In genomic region chr7:34657632-34658268, GRCh38 we compare ENCODE assay signal across 38 cellular contexts. TPM values are rescaled to one million over a fixed set of nuclear protein-coding genes. Genes with fewer than 3 reads are reported as not detected.
"Had no signal": no experiment of that assay in that cellular context is flagged by ENCODE, and none has a peak within 500 bp of the region (broad histone marks: within the 10 kb centered on the region; RNA-seq: fewer than 3 reads in every experiment).

Gene NPSR1, plus strand, starts transcription at chr7:34658218. Its CDS starts 195 bp downstream, at chr7:34658413.

- ATAC-seq: activated CD4-positive, CD25-positive, alpha-beta regulatory T cell treated with anti-CD3 and anti-CD28 coated beads, Interleukin-2, amount 50 U/mL, for 24 hours; activated naive CD4-positive, alpha-beta T cell treated with anti-CD3 and anti-CD28 coated beads, Interleukin-2, amount 50 U/mL, for 72 hours; activated T-cell treated with anti-CD3 and anti-CD28 coated beads, Interleukin-2, amount 50 U/mL, for 72 hours; gastroesophageal sphincter; T-cell had no signal

- H3K27me3 Mint-ChIP-seq: activated B cell treated with CpG ODN at 0.5 μM for 24 hours; activated naive CD4-positive, alpha-beta T cell treated with anti-CD3 and anti-CD28 coated beads, Interleukin-2, amount 10 ng/mL, durations not matched to agents 7 days and 5 days; activated naive CD8-positive, alpha-beta T cell treated with anti-CD3 and anti-CD28 coated beads, Interleukin-2, amount 10 ng/mL, durations not matched to agents 7 days and 5 days; activated T-cell treated with anti-CD3 and anti-CD28 coated beads, Interleukin-2, amount 50 U/mL, for 24 hours had no signal

- H3K9me3 ChIP-seq: ascending aorta, breast epithelium, colonic mucosa, esophagus squamous epithelium, gastroesophageal sphincter had no signal

- H3K27ac ChIP-seq: ascending aorta, breast epithelium, cardiac muscle cell, colonic mucosa, epithelial cell of prostate, esophagus squamous epithelium, gastroesophageal sphincter, WERI-Rb-1 had no signal

- H3K4me1 Mint-ChIP-seq: activated B cell treated with CpG ODN at 0.5 μM for 24 hours; activated CD4-positive, alpha-beta memory T cell treated with anti-CD3 and anti-CD28 coated beads, Interleukin-2, amount 10 ng/mL, durations not matched to agents 7 days and 5 days; activated naive CD4-positive, alpha-beta T cell treated with anti-CD3 and anti-CD28 coated beads, Interleukin-2, amount 10 ng/mL, durations not matched to agents 7 days and 5 days; activated naive CD8-positive, alpha-beta T cell treated with anti-CD3 and anti-CD28 coated beads, Interleukin-2, amount 10 ng/mL, durations not matched to agents 7 days and 5 days; T-cell had no signal

- H3K4me1 ChIP-seq: ascending aorta, breast epithelium, colonic mucosa, esophagus squamous epithelium, gastroesophageal sphincter had no signal

- H3K4me3 Mint-ChIP-seq: activated B cell treated with CpG ODN at 0.5 μM for 24 hours; activated CD4-positive, alpha-beta memory T cell treated with anti-CD3 and anti-CD28 coated beads, Interleukin-2, amount 10 ng/mL, durations not matched to agents 7 days and 5 days; activated naive CD4-positive, alpha-beta T cell treated with anti-CD3 and anti-CD28 coated beads, Interleukin-2, amount 10 ng/mL, durations not matched to agents 7 days and 5 days; activated naive CD8-positive, alpha-beta T cell treated with anti-CD3 and anti-CD28 coated beads, Interleukin-2, amount 10 ng/mL, durations not matched to agents 7 days and 5 days; activated T-cell treated with anti-CD3 and anti-CD28 coated beads, Interleukin-2, amount 50 U/mL, for 24 hours; activated T-cell treated with anti-CD3 and anti-CD28 coated beads, Interleukin-2, amount 50 U/mL, for 72 hours; brain; T-cell; T-helper 1 cell treated with Interleukin-12 subunit alpha and Interleukin-12 subunit beta and Interleukin-4 antibody, amounts not matched to agents 30 μg/mL and 1 μg/mL, for 36 hours; T-helper 2 cell treated with Interferon-gamma antibody and Interleukin-4, amounts not matched to agents 5 μg/mL and 100 μg/mL, for 36 hours had no signal

- H3K36me3 Mint-ChIP-seq: activated naive CD4-positive, alpha-beta T cell treated with anti-CD3 and anti-CD28 coated beads, Interleukin-2, amount 10 ng/mL, durations not matched to agents 7 days and 5 days; activated naive CD4-positive, alpha-beta T cell treated with anti-CD3 and anti-CD28 coated beads, Interleukin-2, amount 50 U/mL, for 72 hours; activated naive CD8-positive, alpha-beta T cell treated with anti-CD3 and anti-CD28 coated beads, Interleukin-2, amount 10 ng/mL, durations not matched to agents 7 days and 5 days; brain; T-cell had no signal

- H3K27ac Mint-ChIP-seq: activated B cell treated with CpG ODN at 0.5 μM for 24 hours; activated CD4-positive, alpha-beta memory T cell treated with anti-CD3 and anti-CD28 coated beads, Interleukin-2, amount 10 ng/mL, durations not matched to agents 7 days and 5 days; activated naive CD4-positive, alpha-beta T cell treated with anti-CD3 and anti-CD28 coated beads, Interleukin-2, amount 10 ng/mL, durations not matched to agents 7 days and 5 days; activated naive CD4-positive, alpha-beta T cell treated with anti-CD3 and anti-CD28 coated beads, Interleukin-2, amount 50 U/mL, for 72 hours; activated naive CD8-positive, alpha-beta T cell treated with anti-CD3 and anti-CD28 coated beads, Interleukin-2, amount 10 ng/mL, durations not matched to agents 7 days and 5 days; activated T-cell treated with anti-CD3 and anti-CD28 coated beads, Interleukin-2, amount 50 U/mL, for 24 hours; activated T-cell treated with anti-CD3 and anti-CD28 coated beads, Interleukin-2, amount 50 U/mL, for 72 hours; T-cell; T-helper 1 cell treated with Interleukin-12 subunit alpha and Interleukin-12 subunit beta and Interleukin-4 antibody, amounts not matched to agents 30 μg/mL and 1 μg/mL, for 36 hours; T-helper 2 cell treated with Interferon-gamma antibody and Interleukin-4, amounts not matched to agents 5 μg/mL and 100 μg/mL, for 36 hours had no signal

- DNase-seq: activated B cell treated with CpG ODN at 0.5 μM for 24 hours; activated CD4-positive, alpha-beta memory T cell treated with anti-CD3 and anti-CD28 coated beads, Interleukin-2, amount 10 ng/mL, durations not matched to agents 7 days and 5 days; activated CD4-positive, alpha-beta T cell treated with anti-CD3 and anti-CD28 coated beads for 48 hours; activated CD4-positive, alpha-beta T cell treated with anti-CD3 and anti-CD28 coated beads, Interleukin-2, amount 50 U/mL, for 4 hours; activated CD8-positive, alpha-beta memory T cell treated with anti-CD3 and anti-CD28 coated beads, Interleukin-2, amount 50 U/mL, for 48 hours; activated gamma-delta T cell; activated naive CD4-positive, alpha-beta T cell; activated naive CD4-positive, alpha-beta T cell treated with anti-CD3 and anti-CD28 coated beads, Interleukin-2, amount 10 ng/mL, durations not matched to agents 7 days and 5 days; activated naive CD8-positive, alpha-beta T cell treated with anti-CD3 and anti-CD28 coated beads, Interleukin-2, amount 10 ng/mL, durations not matched to agents 7 days and 5 days; activated T-cell treated with anti-CD3 and anti-CD28 coated beads for 4 hours; activated T-cell treated with anti-CD3 and anti-CD28 coated beads, Interleukin-2, amount 50 U/mL, for 24 hours; activated T-cell treated with anti-CD3 and anti-CD28 coated beads, Interleukin-2, amount 50 U/mL, for 72 hours; central memory CD4-positive, alpha-beta T cell; cerebellar nuclear complex; colonic mucosa; effector CD8-positive, alpha-beta T cell; esophagus squamous epithelium; foreskin melanocyte; SW 1271; T-cell; T1000; WERI-Rb-1 had no signal

- H3K27me3 ChIP-seq: ascending aorta, breast epithelium, cardiac muscle cell, colonic mucosa, esophagus squamous epithelium, gastroesophageal sphincter had no signal

- H3K36me3 ChIP-seq: ascending aorta, breast epithelium, cardiac muscle cell, colonic mucosa, esophagus squamous epithelium, gastroesophageal sphincter, WERI-Rb-1 had no signal

- H3K4me3 ChIP-seq: ascending aorta, breast epithelium, cardiac muscle cell, colonic mucosa, esophagus squamous epithelium, gastroesophageal sphincter had no signal

- H3K9me3 Mint-ChIP-seq: activated B cell treated with CpG ODN at 0.5 μM for 24 hours; activated CD4-positive, alpha-beta memory T cell treated with anti-CD3 and anti-CD28 coated beads, Interleukin-2, amount 10 ng/mL, durations not matched to agents 7 days and 5 days; activated naive CD8-positive, alpha-beta T cell treated with anti-CD3 and anti-CD28 coated beads, Interleukin-2, amount 10 ng/mL, durations not matched to agents 7 days and 5 days; activated T-cell treated with anti-CD3 and anti-CD28 coated beads, Interleukin-2, amount 50 U/mL, for 24 hours; T-helper 1 cell treated with Interleukin-12 subunit alpha and Interleukin-12 subunit beta and Interleukin-4 antibody, amounts not matched to agents 30 μg/mL and 1 μg/mL, for 36 hours; T-helper 2 cell treated with Interferon-gamma antibody and Interleukin-4, amounts not matched to agents 5 μg/mL and 100 μg/mL, for 36 hours had no signal

RNA-seq across cellular contexts. Expression of gene NPSR1, which starts in this region (rescaled TPM):
- total RNA-seq: activated B cell treated with CpG ODN at 0.5 μM for 24 hours; activated CD4-positive, alpha-beta memory T cell treated with anti-CD3 and anti-CD28 coated beads, Interleukin-2, amount 10 ng/mL, durations not matched to agents 7 days and 5 days; activated naive CD4-positive, alpha-beta T cell treated with anti-CD3 and anti-CD28 coated beads, Interleukin-2, amount 50 U/mL, for 72 hours; activated naive CD8-positive, alpha-beta T cell treated with anti-CD3 and anti-CD28 coated beads, Interleukin-2, amount 10 ng/mL, durations not matched to agents 7 days and 5 days; activated T-cell treated with anti-CD3 and anti-CD28 coated beads, Interleukin-2, amount 50 U/mL, for 72 hours; ascending aorta; breast epithelium; cardiac muscle cell; dermis microvascular lymphatic vessel endothelial cell; endothelial cell of umbilical vein; esophagus squamous epithelium; fibroblast of lung; fibroblast of villous mesenchyme; gastroesophageal sphincter; glomerular endothelial cell; T-cell had no signal
- polyA plus RNA-seq: cardiac muscle cell, endothelial cell of umbilical vein, esophagus, fibroblast of lung had no signal
